8 cellular contexts compared by ENCODE assay signal in genomic region chr2:69714539-69715220, GRCh38. TPM values are rescaled to one million over a fixed set of nuclear protein-coding genes. Genes with fewer than 3 reads are reported as not detected.
A peak's percentile ranks its signal among the peaks of the same experiment; 100 is the strongest.
DNase-seq lines count a peak whose midpoint lies in the region; ATAC-seq and TF ChIP-seq lines count a peak whose summit lies in the region.
"Not testable (repeated sequence)": the region's sequence is repeated elsewhere in the genome, so short reads cannot be mapped to it uniquely, and the experiment has no call there.

No MANE protein-coding gene starts in this region.

- H3K4me3 ChIP-seq in trophoblast cell (ENCODE audit: low read depth, low read length); transverse colon: not testable (repeated sequence)

- WGBS in trophoblast cell (ENCODE audit: extremely low coverage, insufficient coverage, insufficient read length): no CpG with 5 or more reads among the region's 9 CpGs
- WGBS in transverse colon (ENCODE audit: low coverage in 1 of 2), 2 donors: 0 to 29% methylated on average over 1 to 9 of the region's 9 CpGs

- H3K9ac ChIP-seq in trophoblast cell (ENCODE audit: low read length): not testable (repeated sequence)

- not testable (repeated sequence) for H3K27me3 Mint-ChIP-seq in activated naive CD8-positive, alpha-beta T cell treated with anti-CD3 and anti-CD28 coated beads for 36 hours

- not testable (repeated sequence) for TF ChIP-seq POLR2A in transverse colon (IDR thresholded peaks at IDR 0.05)

- H3K27me3 ChIP-seq in trophoblast cell (ENCODE audit: insufficient read depth, low read length); transverse colon: not testable (repeated sequence)

- peak; percentile 83 for ATAC-seq in HG02759 (IDR thresholded peaks at IDR 0.05; ENCODE audit: unreplicated experiment)

- H3K4me2 ChIP-seq in trophoblast cell (ENCODE audit: low read length): not testable (repeated sequence)

- not testable (repeated sequence) for H3K4ac ChIP-seq in trophoblast cell (ENCODE audit: low read depth, low read length)

- H3K27ac ChIP-seq in trophoblast cell (ENCODE audit: low read depth, low read length); transverse colon: not testable (repeated sequence)

- H2BK12ac ChIP-seq in trophoblast cell (ENCODE audit: low read length): not testable (repeated sequence)

- TF ChIP-seq CTCF in GM10266 (IDR thresholded peaks at IDR 0.05; ENCODE audit: control insufficient read depth, insufficient read depth, low read depth, missing control alignments) (peak; percentile 79), transverse colon (IDR thresholded peaks at IDR 0.05) (peak; percentile 73 to 87 (median 76))

- H3K23ac ChIP-seq in trophoblast cell (ENCODE audit: low read length): not testable (repeated sequence)

- not testable (repeated sequence) for TF ChIP-seq EP300 in transverse colon (IDR thresholded peaks at IDR 0.05; ENCODE audit: low read depth)

- H3K36me3 ChIP-seq in trophoblast cell (ENCODE audit: control insufficient read depth in 1 of 2, insufficient read depth in 2 of 2, low read length in 2 of 2); transverse colon: not testable (repeated sequence)

- not testable (repeated sequence) for H2AFZ ChIP-seq in trophoblast cell (ENCODE audit: insufficient read depth, low read length, poor library complexity)

- H3K4me1 Mint-ChIP-seq in activated naive CD8-positive, alpha-beta T cell treated with anti-CD3 and anti-CD28 coated beads for 36 hours: peaks cover 10% of the 10 kb centered on the region

- H3K27ac Mint-ChIP-seq in activated naive CD8-positive, alpha-beta T cell treated with anti-CD3 and anti-CD28 coated beads for 36 hours: peak overlapping the region; percentile 14

- H3K14ac ChIP-seq in trophoblast cell (ENCODE audit: low read length): not testable (repeated sequence)

- not testable (repeated sequence) for H3K36me3 Mint-ChIP-seq in activated naive CD8-positive, alpha-beta T cell treated with anti-CD3 and anti-CD28 coated beads for 36 hours

- H3K79me2 ChIP-seq in trophoblast cell (ENCODE audit: control insufficient read depth, insufficient read depth, low read length, poor library complexity): not testable (repeated sequence)

- not testable (repeated sequence) for H3K4me3 Mint-ChIP-seq in activated naive CD8-positive, alpha-beta T cell treated with anti-CD3 and anti-CD28 coated beads for 36 hours

- not testable (repeated sequence) for H2BK120ac ChIP-seq in trophoblast cell (ENCODE audit: insufficient read depth, low read length, poor library complexity)

- not testable (repeated sequence) for H4K8ac ChIP-seq in trophoblast cell (ENCODE audit: low read depth, low read length)

- in situ Hi-C loops in transverse colon (cut with MboI; ENCODE audit: low pct_ligation_motif_present in 1 of 4, low pct_unique_long_range_greater_than_20kb in 1 of 4, low sequenced_read_pairs in 3 of 4): loop anchor here (5.0 to 25.0 kb wide), 3 partner anchors 150 to 152 kb away; no protein-coding TSS in a partner anchor

- intact Hi-C loops in head of caudate nucleus (cut with DNase I): loop anchor here (10.0 kb wide), 1 partner anchor 150 kb away; no protein-coding TSS in a partner anchor
- intact Hi-C loops in transverse colon (cut with DNase I; ENCODE audit: low total_unique reads): loop anchor here (5.0 kb wide), 1 partner anchor 152 kb away; no protein-coding TSS in a partner anchor

- H4K12ac ChIP-seq in trophoblast cell (ENCODE audit: low read depth, low read length): not testable (repeated sequence)

- DNase-seq in GM10266 (ENCODE audit: extremely low spot score): peak; percentile 64
- peak; percentile 33 for DNase-seq in NCI-H187 treated with DMSO at 0.1 percent for 48 hours (lab: John Stamatoyannopoulos, UW)
- peak; percentile 62 to 84 (median 79) for DNase-seq in T-helper 1 cell
- peak; percentile 80 for DNase-seq in activated naive CD8-positive, alpha-beta T cell treated with anti-CD3 and anti-CD28 coated beads for 36 hours
- DNase-seq in head of caudate nucleus: peak; percentile 61 to 93 (median 83)
- peak; percentile 87 to 97 for DNase-seq in trophoblast cell
- peak; percentile 92 for DNase-seq in transverse colon

- H3K9me3 ChIP-seq in trophoblast cell (ENCODE audit: insufficient read depth, low read depth, low read length); transverse colon: not testable (repeated sequence)

- not testable (repeated sequence) for H2AK5ac ChIP-seq in trophoblast cell (ENCODE audit: low read length)

- not testable (repeated sequence) for H3K79me1 ChIP-seq in trophoblast cell (ENCODE audit: low read length)

- H2BK5ac ChIP-seq in trophoblast cell (ENCODE audit: low read depth, low read length, poor library complexity): not testable (repeated sequence)

- not testable (repeated sequence) for H4K91ac ChIP-seq in trophoblast cell (ENCODE audit: low read depth, low read length)

- not testable (repeated sequence) for H3K18ac ChIP-seq in trophoblast cell (ENCODE audit: low read length)

- H3K4me1 ChIP-seq in trophoblast cell (ENCODE audit: control insufficient read depth in 1 of 2, insufficient read depth in 2 of 2, low read length in 2 of 2): peaks cover 6 to 18% of the 10 kb centered on the region in 2 experiments
- not testable (repeated sequence) for H3K4me1 ChIP-seq in transverse colon

- H3K9me3 Mint-ChIP-seq in activated naive CD8-positive, alpha-beta T cell treated with anti-CD3 and anti-CD28 coated beads for 36 hours: not testable (repeated sequence)

RNA-seq across cellular contexts. Expression of gene ANXA4, which starts 27.3 kb away (rescaled TPM):
- 10 to 100 TPM; 15.2 to 15.6 TPM for total RNA-seq in activated naive CD8-positive, alpha-beta T cell treated with anti-CD3 and anti-CD28 coated beads for 36 hours
- polyA plus RNA-seq in trophoblast cell (2013): 68.4 and 70.7 TPM in 2 replicates
- total RNA-seq in transverse colon: 100 to 1,000 TPM in 2 of 4 donors, 10 to 100 TPM in 2; 33.3 to 125 (median 99.4) TPM

Comparison
In these comparisons a context has a peak if more than half of its experiments do, and no peak if none do; other contexts are left out.
1. DNase-seq: peak in every context shown above with its lines; median percentile 92 in trophoblast cell; 92 in transverse colon; 83 in head of caudate nucleus; 80 in activated naive CD8-positive, alpha-beta T cell treated with anti-CD3 and anti-CD28 coated beads for 36 hours; 79 in T-helper 1 cell; 64 in GM10266; 33 in NCI-H187 treated with DMSO at 0.1 percent for 48 hours.